Comparison of ENCODE assay signal across 10 cellular contexts in genomic region chr19:34316741-34317241, GRCh38. TPM values are rescaled to one million over a fixed set of nuclear protein-coding genes. Genes with fewer than 3 reads are reported as not detected.
DNase-seq lines count a peak whose midpoint lies in the region; ATAC-seq and TF ChIP-seq lines count a peak whose summit lies in the region.
"Had no signal": no experiment of that assay in that cellular context is flagged by ENCODE, and none has a peak within 500 bp of the region (broad histone marks: within the 10 kb centered on the region; RNA-seq: fewer than 3 reads in every experiment).

No MANE protein-coding gene starts in this region.

- H3K27ac Mint-ChIP-seq in activated T-helper 1 cell treated with anti-CD3 and anti-CD28 coated beads, Interleukin-12 subunit alpha, Interleukin-12 subunit beta, Interleukin-2, Interleukin-4 antibody, amounts not matched to agents 30 ng/mL and 10 ng/mL and 1 ng/mL, durations not matched to agents 14 hours and 24 hours and 36 hours: no peak overlapping the region

- peaks cover 8% of the 10 kb centered on the region in 2 donors for H3K36me3 ChIP-seq in mucosa of rectum (ENCODE audit: control insufficient read depth in 2 of 2, insufficient read depth in 2 of 2, low read length in 2 of 2)

- no peaks in the 10 kb centered on the region for H3K9me3 Mint-ChIP-seq in activated T-helper 1 cell treated with anti-CD3 and anti-CD28 coated beads, Interleukin-12 subunit alpha, Interleukin-12 subunit beta, Interleukin-2, Interleukin-4 antibody, amounts not matched to agents 30 ng/mL and 10 ng/mL and 1 ng/mL, durations not matched to agents 14 hours and 24 hours and 36 hours

- no peaks in the 10 kb centered on the region for H3K27me3 ChIP-seq in mucosa of rectum (ENCODE audit: control insufficient read depth in 2 of 2, insufficient read depth in 2 of 2, low read length in 2 of 2)

- H3K27me3 Mint-ChIP-seq in activated T-helper 1 cell treated with anti-CD3 and anti-CD28 coated beads, Interleukin-12 subunit alpha, Interleukin-12 subunit beta, Interleukin-2, Interleukin-4 antibody, amounts not matched to agents 30 ng/mL and 10 ng/mL and 1 ng/mL, durations not matched to agents 14 hours and 24 hours and 36 hours (ENCODE audit: insufficient read depth): no peaks in the 10 kb centered on the region

- H3K4me3 ChIP-seq in cardiac fibroblast (replicated peaks in 1 of 2; ENCODE audit: low read depth in 2 of 2, low read length in 2 of 2) (no peak overlapping the region), mucosa of rectum (ENCODE audit: low read length in 2 of 2) (no peak overlapping the region)

- intact Hi-C loops in activated T-helper 1 cell treated with anti-CD3 and anti-CD28 coated beads, Interleukin-12 subunit alpha, Interleukin-12 subunit beta, Interleukin-2, Interleukin-4 antibody, amounts not matched to agents 30 ng/mL and 10 ng/mL and 1 ng/mL, durations not matched to agents 14 hours and 24 hours and 36 hours (cut with micrococcal nuclease): no loop called here
- intact Hi-C loops in posterior vena cava (cut with DNase I): no loop called here

- H3K36me3 Mint-ChIP-seq in activated T-helper 1 cell treated with anti-CD3 and anti-CD28 coated beads, Interleukin-12 subunit alpha, Interleukin-12 subunit beta, Interleukin-2, Interleukin-4 antibody, amounts not matched to agents 30 ng/mL and 10 ng/mL and 1 ng/mL, durations not matched to agents 14 hours and 24 hours and 36 hours (ENCODE audit: low read depth): peaks cover 8% of the 10 kb centered on the region

- DNase-seq in AG08396 (ENCODE audit: low spot score) (peak; percentile 35), HT-29 (ENCODE audit: low spot score) (peak; percentile 19), cardiac fibroblast (ENCODE audit: low read depth in 2 of 2) (peak; percentile 41 to 68), posterior vena cava (ENCODE audit: low spot score) (no peak)
- DNase-seq in activated T-helper 1 cell treated with anti-CD3 and anti-CD28 coated beads, Interleukin-12 subunit alpha, Interleukin-12 subunit beta, Interleukin-2, Interleukin-4 antibody, amounts not matched to agents 30 ng/mL and 10 ng/mL and 1 ng/mL, durations not matched to agents 14 hours and 24 hours and 36 hours (ENCODE audit: low spot score): no peak
- DNase-seq in effector CD8-positive, alpha-beta T cell (lab: John Stamatoyannopoulos, UW): no peak
- DNase-seq: KG1; stimulated activated CD4-positive, alpha-beta T cell treated with anti-CD3 and anti-CD28 coated beads, Interleukin-2, amount 100 ng/mL, for 24 hours had no signal

- no peak overlapping the region for H3K4me3 Mint-ChIP-seq in activated T-helper 1 cell treated with anti-CD3 and anti-CD28 coated beads, Interleukin-12 subunit alpha, Interleukin-12 subunit beta, Interleukin-2, Interleukin-4 antibody, amounts not matched to agents 30 ng/mL and 10 ng/mL and 1 ng/mL, durations not matched to agents 14 hours and 24 hours and 36 hours

- peak overlapping the region; percentile 61 to 81 for H3K27ac ChIP-seq in mucosa of rectum (ENCODE audit: low read depth in 2 of 2, low read length in 2 of 2)

- no peak for TF ChIP-seq CTCF in cardiac fibroblast (IDR thresholded peaks at IDR 0.05; ENCODE audit: low read depth, low read length)

- H3K9me3 ChIP-seq in mucosa of rectum (ENCODE audit: control insufficient read depth in 2 of 2, low read length in 2 of 2): no peaks in the 10 kb centered on the region

- H3K4me1 ChIP-seq in mucosa of rectum (ENCODE audit: control insufficient read depth in 2 of 2, insufficient read depth in 2 of 2, low read length in 2 of 2): peaks cover 8 to 25% of the 10 kb centered on the region in 2 donors

- no peak for ATAC-seq in GM19328 (IDR thresholded peaks at IDR 0.05; ENCODE audit: unreplicated experiment)

- H3K9ac ChIP-seq in mucosa of rectum (ENCODE audit: low read depth in 1 of 2, low read length in 2 of 2): no peak overlapping the region

- peaks cover 17% of the 10 kb centered on the region for H3K4me1 Mint-ChIP-seq in activated T-helper 1 cell treated with anti-CD3 and anti-CD28 coated beads, Interleukin-12 subunit alpha, Interleukin-12 subunit beta, Interleukin-2, Interleukin-4 antibody, amounts not matched to agents 30 ng/mL and 10 ng/mL and 1 ng/mL, durations not matched to agents 14 hours and 24 hours and 36 hours (ENCODE audit: low read depth)

RNA-seq across cellular contexts. Expression of gene GPI, which starts 48.2 kb away (rescaled TPM):
- 401 and 403 TPM in 2 replicates for total RNA-seq in HT-29 (2014; rRNA removed; shearing (Covaris generic))
- total RNA-seq in activated T-helper 1 cell treated with anti-CD3 and anti-CD28 coated beads, Interleukin-12 subunit alpha, Interleukin-12 subunit beta, Interleukin-2, Interleukin-4 antibody, amounts not matched to agents 30 ng/mL and 10 ng/mL and 1 ng/mL, durations not matched to agents 14 hours and 24 hours and 36 hours: 502 and 509 TPM in 2 replicates
- 100 to 1,000 TPM; 176 to 206 TPM for total RNA-seq in posterior vena cava

Comparison
In these comparisons a context has a peak if more than half of its experiments do, and no peak if none do; other contexts are left out.
1. DNase-seq: peak in AG08396 (single experiment), HT-29 (single experiment) and cardiac fibroblast (2 of 2); none in activated T-helper 1 cell treated with anti-CD3 and anti-CD28 coated beads, Interleukin-12 subunit alpha, Interleukin-12 subunit beta, Interleukin-2, Interleukin-4 antibody, amounts not matched to agents 30 ng/mL and 10 ng/mL and 1 ng/mL, durations not matched to agents 14 hours and 24 hours and 36 hours (single experiment), posterior vena cava (single experiment) and effector CD8-positive, alpha-beta T cell (single experiment).